ENCODE assay signal across 10 cellular contexts in genomic region chr19:46296722-46297431, GRCh38. TPM values are rescaled to one million over a fixed set of nuclear protein-coding genes. Genes with fewer than 3 reads are reported as not detected.
A peak's percentile ranks its signal among the peaks of the same experiment; 100 is the strongest.
DNase-seq lines count a peak whose midpoint lies in the region; ATAC-seq lines count a peak whose summit lies in the region.
"Had no signal": no experiment of that assay in that cellular context is flagged by ENCODE, and none has a peak within 500 bp of the region (broad histone marks: within the 10 kb centered on the region; RNA-seq: fewer than 3 reads in every experiment).

Gene HIF3A, plus strand, starts transcription at chr19:46297042. Its CDS starts 35 bp downstream, at chr19:46297077.

- H3K4me3 ChIP-seq in rectal smooth muscle tissue (ENCODE audit: low read length), result peak within 1 kb of the TSS; percentile 56

- peaks cover 27% of the 10 kb centered on the region for H3K4me1 ChIP-seq in rectal smooth muscle tissue (ENCODE audit: control insufficient read depth, insufficient read depth, low read length)

- H3K27ac ChIP-seq in angular gyrus (ENCODE audit: low read depth, low read length) (peak within 1 kb of the TSS; percentile 91), rectal smooth muscle tissue (ENCODE audit: low read depth, low read length) (peak within 1 kb of the TSS; percentile 92)

- ATAC-seq in activated naive CD4-positive, alpha-beta T cell treated with anti-CD3 and anti-CD28 coated beads, Interleukin-2, amount 50 U/mL, for 72 hours, result no peak
- no peak for ATAC-seq in T-helper 17 cell

- peak within 1 kb of the TSS; percentile 68 for H3K9ac ChIP-seq in rectal smooth muscle tissue (ENCODE audit: low read length)

- no peak within 1 kb of the TSS for H3K4me3 Mint-ChIP-seq in T-helper 17 cell

- H3K27ac Mint-ChIP-seq in activated naive CD4-positive, alpha-beta T cell treated with anti-CD3 and anti-CD28 coated beads, Interleukin-2, amount 50 U/mL, for 72 hours, result no peak within 1 kb of the TSS
- no peak within 1 kb of the TSS for H3K27ac Mint-ChIP-seq in T-helper 17 cell

- no peaks in the 10 kb centered on the region for H3K9me3 Mint-ChIP-seq in activated naive CD4-positive, alpha-beta T cell treated with anti-CD3 and anti-CD28 coated beads, Interleukin-2, amount 50 U/mL, for 72 hours

- H3K36me3 ChIP-seq in rectal smooth muscle tissue (ENCODE audit: control insufficient read depth, insufficient read depth, low read length), result no peaks in the 10 kb centered on the region

- H3K36me3 Mint-ChIP-seq in activated naive CD4-positive, alpha-beta T cell treated with anti-CD3 and anti-CD28 coated beads, Interleukin-2, amount 50 U/mL, for 72 hours, result no peaks in the 10 kb centered on the region
- H3K36me3 Mint-ChIP-seq in T-helper 17 cell (ENCODE audit: low read depth), result peaks cover 2% of the 10 kb centered on the region

- peak; percentile 35 for DNase-seq in GM03348 (ENCODE audit: low spot score)
- peak; percentile 72 for DNase-seq in iPS DF 19.7 (ENCODE audit: low read depth, low spot score)
- no peak for DNase-seq in activated naive CD4-positive, alpha-beta T cell treated with anti-CD3 and anti-CD28 coated beads, Interleukin-2, amount 50 U/mL, for 72 hours (ENCODE audit: low spot score in 2 of 2)
- DNase-seq in activated CD8-positive, alpha-beta memory T cell treated with anti-CD3 and anti-CD28 coated beads, Interleukin-2, amount 50 U/mL, for 4 hours, result no peak
- DNase-seq in activated effector memory CD4-positive, alpha-beta T cell treated with anti-CD3 and anti-CD28 coated beads, Interleukin-2, amount 50 U/mL, for 16 hours, result no peak
- no peak for DNase-seq in T-helper 17 cell
- DNase-seq: effector memory CD4-positive, alpha-beta T cell; stimulated activated naive CD4-positive, alpha-beta T cell had no signal

- H3K27me3 ChIP-seq in rectal smooth muscle tissue (ENCODE audit: control insufficient read depth, insufficient read depth, low read length), result no peaks in the 10 kb centered on the region

- no peaks in the 10 kb centered on the region for H3K4me1 Mint-ChIP-seq in T-helper 17 cell

- peaks cover 46% of the 10 kb centered on the region for H3K27me3 Mint-ChIP-seq in T-helper 17 cell

- no peaks in the 10 kb centered on the region for H3K9me3 ChIP-seq in T-helper 17 cell (ENCODE audit: control insufficient read depth, low read length, poor library complexity, severe bottlenecking)

RNA-seq across cellular contexts. Expression of gene HIF3A, which starts in this region (rescaled TPM):
- not detected for total RNA-seq in activated naive CD4-positive, alpha-beta T cell treated with anti-CD3 and anti-CD28 coated beads, Interleukin-2, amount 50 U/mL, for 72 hours
- total RNA-seq in T-helper 17 cell, result not detected

Comparison
In these comparisons a context has a peak if more than half of its experiments do, and no peak if none do; other contexts are left out.
1. DNase-seq: peak in GM03348 (single experiment) and iPS DF 19.7 (single experiment); none in activated naive CD4-positive, alpha-beta T cell treated with anti-CD3 and anti-CD28 coated beads, Interleukin-2, amount 50 U/mL, for 72 hours (0 of 2), activated CD8-positive, alpha-beta memory T cell treated with anti-CD3 and anti-CD28 coated beads, Interleukin-2, amount 50 U/mL, for 4 hours (single experiment), activated effector memory CD4-positive, alpha-beta T cell treated with anti-CD3 and anti-CD28 coated beads, Interleukin-2, amount 50 U/mL, for 16 hours (single experiment) and T-helper 17 cell (0 of 3).